ENCODE assay signal across 8 cellular contexts in the genomic region with DNA sequence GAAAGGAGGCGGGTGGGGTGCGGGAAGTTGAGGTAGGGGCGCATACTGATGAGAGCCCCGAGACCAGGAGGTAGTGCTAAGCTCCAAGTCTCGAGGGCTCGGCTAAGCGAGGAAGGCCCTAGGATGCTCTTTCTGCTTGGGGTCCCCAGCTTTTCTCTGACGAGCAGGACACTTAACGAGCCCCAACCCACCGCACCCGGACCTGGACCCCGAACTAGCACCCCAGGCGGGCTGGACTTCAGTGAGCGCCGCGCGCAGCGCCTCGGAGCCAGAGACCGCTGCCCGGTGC. TPM values are rescaled to one million over a fixed set of nuclear protein-coding genes. Genes with fewer than 3 reads are reported as not detected.
DNase-seq lines count a peak whose midpoint lies in the region; ATAC-seq, FAIRE-seq and TF ChIP-seq lines count a peak whose summit lies in the region.
"Had no signal": no experiment of that assay in that cellular context is flagged by ENCODE, and none has a peak within 500 bp of the region (broad histone marks: within the 10 kb centered on the region; RNA-seq: fewer than 3 reads in every experiment).

No MANE protein-coding gene starts in this region.

- in situ Hi-C loops in HepG2 (cut with HindIII; ENCODE audit: extremely low pct_ligation_motif_present, low pct_unique_long_range_greater_than_20kb), result loop anchor here (10.0 kb wide), 1 partner anchor 57 kb away; no protein-coding TSS in a partner anchor

- POLR2A ChIA-PET in activated B cell treated with CpG ODN at 0.5 μM for 24 hours (lab: Charles Lee) (interaction anchor here (0.6 to 1.4 kb wide), 3 partner anchors 19 to 152 kb away, joined by 3 to 6 read pairs (median 3); partner anchors contain the start of gene TROAP), HepG2 (lab: Yijun Ruan, JAX) (interaction anchor here (1.1 to 1.7 kb wide), 4 partner anchors 10 to 400 kb away, joined by 3 to 10 read pairs (median 6); partner anchors contain the start of genes SPATS2, TMBIM6 and TROAP)

- H4K20me1 ChIP-seq in GM23338 (replicated peaks; ENCODE audit: insufficient read depth) (peaks cover 28% of the 10 kb centered on the region), HepG2 (ENCODE audit: insufficient read depth, low read length) (0 out of 2 replicates have a peak, but pooled peaks cover 6% of the 10 kb centered on the region)

- H3K27me3 Mint-ChIP-seq in GM23338 (ENCODE audit: insufficient read depth, low read depth, poor library complexity), result peaks cover 98% of the 10 kb centered on the region
- H3K27me3 Mint-ChIP-seq in activated B cell treated with CpG ODN at 0.5 μM for 24 hours, result peaks cover 38% of the 10 kb centered on the region

- peak overlapping the region; percentile 85 for H3K4me3 ChIP-seq in GM23338
- H3K4me3 ChIP-seq in HepG2 (replicated peaks in 1 of 3; ENCODE audit: insufficient read depth in 1 of 3, low read depth in 2 of 3, low read length in 3 of 3), result peak overlapping the region in 1 of 3 experiments; percentile 71; a peak in 2 of 6 replicates
- H3K4me3 ChIP-seq in stomach, result peak overlapping the region in 3 of 4 donors; percentile 44 to 57 (median 49)

- H3K4me2 ChIP-seq in GM23338 (peak overlapping the region; percentile 88), HepG2 (ENCODE audit: low read depth, low read length) (peak overlapping the region; percentile 87)

- H2AFZ ChIP-seq in GM23338 (peak overlapping the region; percentile 82), HepG2 (ENCODE audit: low read length) (no peak overlapping the region)

- no peaks in the 10 kb centered on the region; the same call in 2 of the 3 replicates for H3K36me3 Mint-ChIP-seq in GM23338 (ENCODE audit: low read depth)
- H3K36me3 Mint-ChIP-seq in activated B cell treated with CpG ODN at 0.5 μM for 24 hours (ENCODE audit: low read depth), result no peaks in the 10 kb centered on the region

- intact Hi-C loops in activated B cell treated with CpG ODN at 0.5 μM for 24 hours (cut with micrococcal nuclease), result loop anchor here (1.0 to 10.0 kb wide), 7 partner anchors 7 to 347 kb away; partner anchors contain the start of genes DDN, KMT2D, PRPF40B and RHEBL1
- intact Hi-C loops in HepG2 (cut with micrococcal nuclease; ENCODE audit: unreplicated experiment), result loop anchor here (1.0 to 2.0 kb wide), 2 partner anchors 10 to 53 kb away; no protein-coding TSS in a partner anchor
- intact Hi-C loops in stomach (cut with DNase I; ENCODE audit: low total_unique reads), result no loop called here

- TF ChIP-seq EP300 in HepG2 (IDR thresholded peaks at IDR 0.05; ENCODE audit: low read depth in 2 of 2, low read length in 2 of 2), result no peak
- no peak for TF ChIP-seq EP300 in HepG2 (CRISPR knock-in tag; IDR thresholded peaks at IDR 0.05; ENCODE audit: borderline replicate concordance)
- TF ChIP-seq EP300 in stomach (IDR thresholded peaks at IDR 0.05), result no peak

- TF ChIP-seq RAD21 in HepG2 (CRISPR knock-in tag; IDR thresholded peaks at IDR 0.05), result no peak

- H3K4me3 Mint-ChIP-seq in GM23338 (peak overlapping the region; percentile 70), activated B cell treated with CpG ODN at 0.5 μM for 24 hours (peak overlapping the region; percentile 19)

- H3K4me1 ChIP-seq in GM23338 (ENCODE audit: insufficient read depth) (peaks cover 54% of the 10 kb centered on the region), HepG2 (ENCODE audit: insufficient read depth, low read length) (peaks cover 48% of the 10 kb centered on the region), stomach (peaks cover 44 to 53% (median 49%) of the 10 kb centered on the region in 4 donors)

- H3K27ac ChIP-seq in GM23338 (ENCODE audit: low read depth) (no peak overlapping the region), HepG2 (ENCODE audit: extremely low read length, insufficient read depth, low read length) (no peak overlapping the region), stomach (no peak overlapping the region)

- no peaks in the 10 kb centered on the region for H3K9me3 ChIP-seq in HepG2 (ENCODE audit: low read length)
- H3K9me3 ChIP-seq in stomach, result no peaks in the 10 kb centered on the region

- FAIRE-seq in HepG2 (lab: Jason Lieb, UNC), result no peak

- DNase-seq in GM23338 (ENCODE audit: low spot score) (no peak), activated B cell treated with CpG ODN at 0.5 μM for 24 hours (no peak), HepG2 (ENCODE audit: low spot score) (no peak), stomach (no peak), T1000 (lab: John Stamatoyannopoulos, UW) (no peak), NCI-H1092 (lab: John Stamatoyannopoulos, UW) (no peak)

- H3K36me3 ChIP-seq in GM23338 (ENCODE audit: insufficient read depth) (no peaks in the 10 kb centered on the region), HepG2 (replicated peaks in 1 of 2; ENCODE audit: control insufficient read depth in 1 of 2, insufficient read depth in 2 of 2, low read length in 2 of 2) (no peaks in the 10 kb centered on the region), stomach (no peaks in the 10 kb centered on the region)

- H3F3A ChIP-seq in GM23338 (replicated peaks; ENCODE audit: low read depth), result peaks cover 31% of the 10 kb centered on the region

- 41% methylated on average over 7 of the region's 21 CpGs for WGBS in HepG2 (ENCODE audit: low lambda C conversion rate)
- WGBS in stomach, 5 donors, result 43 to 75% (median 61%) methylated on average over 10 to 21 of the region's 21 CpGs

- TF ChIP-seq CTCF in GM23338 (conservative IDR thresholded peaks at IDR 0.05; ENCODE audit: low read depth in 2 of 2) (no peak), activated B cell treated with CpG ODN at 0.5 μM for 24 hours (IDR thresholded peaks at IDR 0.05) (no peak), HepG2 (CRISPR knock-in tag; IDR thresholded peaks at IDR 0.05) (no peak), stomach (IDR thresholded peaks at IDR 0.05) (no peak)

- ATAC-seq in GM23338, result no peak
- ATAC-seq in activated B cell treated with CpG ODN at 0.5 μM for 24 hours (ENCODE audit: low read depth), result no peak
- no peak for ATAC-seq in HepG2
- no peak for ATAC-seq in GM18861 (IDR thresholded peaks at IDR 0.05; ENCODE audit: unreplicated experiment)

- CTCF ChIA-PET in activated B cell treated with CpG ODN at 0.5 μM for 24 hours (lab: Charles Lee), result interaction anchor here (0.9 to 3.6 kb wide), 14 partner anchors 9 to 172 kb away, joined by 3 to 54 read pairs (median 6); partner anchors contain the start of genes PRPH, SPATS2 and TROAP
- CTCF ChIA-PET in HepG2 (lab: Yijun Ruan, JAX; ENCODE audit: low intra/inter-chr PET ratio, low total read pairs), result interaction anchor here (1.6 to 3.7 kb wide), 3 partner anchors 10 to 172 kb away, joined by 4 to 56 read pairs (median 16); no protein-coding TSS in a partner anchor

- no peaks in the 10 kb centered on the region for H3K79me2 ChIP-seq in GM23338 (replicated peaks; ENCODE audit: insufficient read depth)
- H3K79me2 ChIP-seq in HepG2 (ENCODE audit: insufficient read depth, low read length), result no peaks in the 10 kb centered on the region

- no TSS peak for BruUV-seq in HepG2 (replicated peaks; lab: Mats Ljungman, UMichigan)

- H3K27ac Mint-ChIP-seq in GM23338, result no peak overlapping the region
- no peak overlapping the region for H3K27ac Mint-ChIP-seq in activated B cell treated with CpG ODN at 0.5 μM for 24 hours

- no peaks in the 10 kb centered on the region for H3K9me2 ChIP-seq in GM23338 (ENCODE audit: insufficient read depth)

- peaks cover 3% of the 10 kb centered on the region; the same call in 2 of the 3 replicates for H3K9me3 Mint-ChIP-seq in GM23338
- H3K9me3 Mint-ChIP-seq in activated B cell treated with CpG ODN at 0.5 μM for 24 hours, result no peaks in the 10 kb centered on the region

- H3K27me3 ChIP-seq in GM23338 (ENCODE audit: insufficient read depth) (peaks cover 99% of the 10 kb centered on the region), HepG2 (ENCODE audit: control insufficient read depth in 1 of 2, insufficient read depth in 2 of 2, low read length in 2 of 2) (peaks cover 20 to 89% of the 10 kb centered on the region in 2 experiments; a peak in 4 of 5 replicates), stomach (peaks cover 7 to 98% (median 41%) of the 10 kb centered on the region in 3 donors)

- TF ChIP-seq POLR2A in HepG2 (IDR thresholded peaks at IDR 0.05; ENCODE audit: insufficient read depth in 1 of 2, low read depth in 2 of 2, low read length in 2 of 2) (no peak), stomach (IDR thresholded peaks at IDR 0.05) (no peak)

- no peak overlapping the region for H3K9ac ChIP-seq in HepG2 (ENCODE audit: insufficient read depth, low read depth, low read length)

- H3K4me1 Mint-ChIP-seq in GM23338 (peaks cover 57% of the 10 kb centered on the region), activated B cell treated with CpG ODN at 0.5 μM for 24 hours (peaks cover 53% of the 10 kb centered on the region)

RNA-seq across cellular contexts. Expression of gene C1QL4, which starts 4.7 kb away (rescaled TPM):
- 0.12 TPM in 1 of 2 replicates, not detected in the other for total RNA-seq in GM23338 (2014; rRNA removed; shearing (Covaris generic))
- not detected in 2 replicates for polyA plus RNA-seq in GM23338 (2016; fragmentation: Nextera tagmentation; extraction: Ambion mirVana)
- total RNA-seq in activated B cell treated with CpG ODN at 0.5 μM for 24 hours, result not detected in 2 replicates
- not detected in 2 replicates for total RNA-seq in HepG2 (2016; rRNA removed; fragmentation: Illumina TruSeq; extraction: Trizol)
- not detected in 2 replicates for total RNA-seq in HepG2 (2016; cell fraction: cytosol; rRNA removed; fragmentation: Illumina TruSeq; extraction: Trizol; ENCODE audit: low read depth)
- not detected in 2 replicates for total RNA-seq in HepG2 (2016; cell fraction: insoluble cytoplasmic fraction; rRNA removed; fragmentation: Illumina TruSeq; extraction: Trizol)
- total RNA-seq in HepG2 (2016; cell fraction: membrane; rRNA removed; fragmentation: Illumina TruSeq; extraction: Trizol), result not detected in 2 replicates
- not detected in 2 replicates for total RNA-seq in HepG2 (2016; cell fraction: nucleus; rRNA removed; fragmentation: Illumina TruSeq; extraction: Trizol)
- polyA plus RNA-seq in HepG2 (2011; rRNA removed), result 0.03 TPM in 2 replicates
- 0.06 and 0.08 TPM in 2 replicates for polyA plus RNA-seq in HepG2 (2011; cell fraction: cytosol; rRNA removed)
- 0.07 TPM in 1 of 2 replicates, not detected in the other for polyA plus RNA-seq in HepG2 (2011; cell fraction: nucleus; rRNA removed)
- 0.07 and 0.12 TPM in 2 replicates for polyA plus RNA-seq in HepG2 (2012)
- polyA plus RNA-seq in HepG2 (2016; cell fraction: cytosol; fragmentation: Illumina TruSeq; extraction: Trizol; ENCODE audit: low read depth), result not detected in 2 replicates
- polyA plus RNA-seq in HepG2 (2016; cell fraction: insoluble cytoplasmic fraction; fragmentation: Illumina TruSeq; extraction: Trizol; ENCODE audit: low read depth), result not detected in 2 replicates
- not detected in 2 replicates for polyA plus RNA-seq in HepG2 (2016; cell fraction: membrane; fragmentation: Illumina TruSeq; extraction: Trizol; ENCODE audit: low read depth)
- not detected in 2 replicates for polyA plus RNA-seq in HepG2 (2016; cell fraction: nucleus; fragmentation: Illumina TruSeq; extraction: Trizol; ENCODE audit: insufficient read depth, low read depth)
- polyA minus RNA-seq in HepG2 (2011; rRNA and poly(A)+ RNA removed; ENCODE audit: low replicate concordance), result 0.09 TPM in 1 of 2 replicates, not detected in the other
- not detected in 2 replicates for polyA minus RNA-seq in HepG2 (2011; cell fraction: cytosol; rRNA and poly(A)+ RNA removed)
- polyA minus RNA-seq in HepG2 (2011; cell fraction: nucleus; rRNA and poly(A)+ RNA removed), result not detected in 2 replicates
- not detected for total RNA-seq in stomach
- polyA plus RNA-seq in stomach, result not detected
- total RNA-seq: liver had no signal
- polyA plus RNA-seq: liver had no signal

RNA-seq across cellular contexts. Expression of gene DNAJC22, which starts 5.0 kb away (rescaled TPM):
- total RNA-seq in GM23338 (2014; rRNA removed; shearing (Covaris generic)), result 0.10 TPM in 1 of 2 replicates, not detected in the other
- polyA plus RNA-seq in GM23338 (2016; fragmentation: Nextera tagmentation; extraction: Ambion mirVana) (not detected in 2 replicates), HepG2 (2011; rRNA removed) (25.2 and 25.3 TPM in 2 replicates), stomach (1 to 10 TPM; 1.5 to 1.6 (median 1.5) TPM)
- total RNA-seq in activated B cell treated with CpG ODN at 0.5 μM for 24 hours (not detected in 2 replicates), HepG2 (2016; rRNA removed; fragmentation: Illumina TruSeq; extraction: Trizol) (23.0 and 31.7 TPM in 2 replicates), stomach (10 to 100 TPM in 2 of 5 donors, 1 to 10 TPM in 2, not detected in 1; 3.1 to 54.7 (median 13.9) TPM)
- 8.6 and 10.6 TPM in 2 replicates for total RNA-seq in HepG2 (2016; cell fraction: cytosol; rRNA removed; fragmentation: Illumina TruSeq; extraction: Trizol; ENCODE audit: low read depth)
- 28.2 and 31.3 TPM in 2 replicates for total RNA-seq in HepG2 (2016; cell fraction: insoluble cytoplasmic fraction; rRNA removed; fragmentation: Illumina TruSeq; extraction: Trizol)
- total RNA-seq in HepG2 (2016; cell fraction: membrane; rRNA removed; fragmentation: Illumina TruSeq; extraction: Trizol), result 31.0 and 32.2 TPM in 2 replicates
- 18.7 and 28.7 TPM in 2 replicates for total RNA-seq in HepG2 (2016; cell fraction: nucleus; rRNA removed; fragmentation: Illumina TruSeq; extraction: Trizol)
- 21.8 and 23.4 TPM in 2 replicates for polyA plus RNA-seq in HepG2 (2011; cell fraction: cytosol; rRNA removed)
- polyA plus RNA-seq in HepG2 (2011; cell fraction: nucleus; rRNA removed), result 17.7 and 19.2 TPM in 2 replicates
- 12.3 and 19.2 TPM in 2 replicates for polyA plus RNA-seq in HepG2 (2012)
- polyA plus RNA-seq in HepG2 (2016; cell fraction: cytosol; fragmentation: Illumina TruSeq; extraction: Trizol; ENCODE audit: low read depth), result 8.0 and 8.6 TPM in 2 replicates
- 23.5 TPM in 2 replicates for polyA plus RNA-seq in HepG2 (2016; cell fraction: insoluble cytoplasmic fraction; fragmentation: Illumina TruSeq; extraction: Trizol; ENCODE audit: low read depth)
- polyA plus RNA-seq in HepG2 (2016; cell fraction: membrane; fragmentation: Illumina TruSeq; extraction: Trizol; ENCODE audit: low read depth), result 19.8 and 20.5 TPM in 2 replicates
- polyA plus RNA-seq in HepG2 (2016; cell fraction: nucleus; fragmentation: Illumina TruSeq; extraction: Trizol; ENCODE audit: insufficient read depth, low read depth), result 33.4 and 37.4 TPM in 2 replicates
- polyA minus RNA-seq in HepG2 (2011; rRNA and poly(A)+ RNA removed; ENCODE audit: low replicate concordance), result 5.2 and 42.6 TPM in 2 replicates
- polyA minus RNA-seq in HepG2 (2011; cell fraction: cytosol; rRNA and poly(A)+ RNA removed), result 11.0 and 11.7 TPM in 2 replicates
- 13.9 and 17.5 TPM in 2 replicates for polyA minus RNA-seq in HepG2 (2011; cell fraction: nucleus; rRNA and poly(A)+ RNA removed)

RNA-seq across cellular contexts. Expression of gene TROAP, which starts 18.7 kb away (rescaled TPM):
- 27.6 and 46.4 TPM in 2 replicates for total RNA-seq in GM23338 (2014; rRNA removed; shearing (Covaris generic))
- 44.7 and 47.5 TPM in 2 replicates for polyA plus RNA-seq in GM23338 (2016; fragmentation: Nextera tagmentation; extraction: Ambion mirVana)
- total RNA-seq in activated B cell treated with CpG ODN at 0.5 μM for 24 hours, result 2.0 and 3.1 TPM in 2 replicates
- 27.0 and 30.9 TPM in 2 replicates for total RNA-seq in HepG2 (2016; rRNA removed; fragmentation: Illumina TruSeq; extraction: Trizol)
- total RNA-seq in HepG2 (2016; cell fraction: cytosol; rRNA removed; fragmentation: Illumina TruSeq; extraction: Trizol; ENCODE audit: low read depth), result 39.0 and 40.8 TPM in 2 replicates
- 23.8 and 32.4 TPM in 2 replicates for total RNA-seq in HepG2 (2016; cell fraction: insoluble cytoplasmic fraction; rRNA removed; fragmentation: Illumina TruSeq; extraction: Trizol)
- 29.7 and 31.6 TPM in 2 replicates for total RNA-seq in HepG2 (2016; cell fraction: membrane; rRNA removed; fragmentation: Illumina TruSeq; extraction: Trizol)
- total RNA-seq in HepG2 (2016; cell fraction: nucleus; rRNA removed; fragmentation: Illumina TruSeq; extraction: Trizol), result 29.6 and 32.8 TPM in 2 replicates
- polyA plus RNA-seq in HepG2 (2011; rRNA removed), result 14.8 and 22.5 TPM in 2 replicates
- 5.9 and 12.4 TPM in 2 replicates for polyA plus RNA-seq in HepG2 (2011; cell fraction: cytosol; rRNA removed)
- polyA plus RNA-seq in HepG2 (2011; cell fraction: nucleus; rRNA removed), result 41.8 and 61.6 TPM in 2 replicates
- 10.3 and 16.7 TPM in 2 replicates for polyA plus RNA-seq in HepG2 (2012)
- polyA plus RNA-seq in HepG2 (2016; cell fraction: cytosol; fragmentation: Illumina TruSeq; extraction: Trizol; ENCODE audit: low read depth), result 31.5 and 36.5 TPM in 2 replicates
- 34.0 and 36.9 TPM in 2 replicates for polyA plus RNA-seq in HepG2 (2016; cell fraction: insoluble cytoplasmic fraction; fragmentation: Illumina TruSeq; extraction: Trizol; ENCODE audit: low read depth)
- polyA plus RNA-seq in HepG2 (2016; cell fraction: membrane; fragmentation: Illumina TruSeq; extraction: Trizol; ENCODE audit: low read depth), result 22.9 and 31.7 TPM in 2 replicates
- 91.9 and 95.0 TPM in 2 replicates for polyA plus RNA-seq in HepG2 (2016; cell fraction: nucleus; fragmentation: Illumina TruSeq; extraction: Trizol; ENCODE audit: insufficient read depth, low read depth)
- 20.0 and 123 TPM in 2 replicates for polyA minus RNA-seq in HepG2 (2011; rRNA and poly(A)+ RNA removed; ENCODE audit: low replicate concordance)
- polyA minus RNA-seq in HepG2 (2011; cell fraction: cytosol; rRNA and poly(A)+ RNA removed), result 6.9 and 7.2 TPM in 2 replicates
- 28.0 and 47.6 TPM in 2 replicates for polyA minus RNA-seq in HepG2 (2011; cell fraction: nucleus; rRNA and poly(A)+ RNA removed)
- total RNA-seq in stomach, result 10 to 100 TPM in 2 of 5 donors, 1 to 10 TPM in 3; 1.4 to 54.2 (median 8.5) TPM
- 10 to 100 TPM in 1 of 3 donors, 1 to 10 TPM in 2; 3.2 to 15.7 (median 8.9) TPM for polyA plus RNA-seq in stomach

RNA-seq across cellular contexts. Expression of gene SPATS2, which starts 25.5 kb away (rescaled TPM):
- total RNA-seq in GM23338 (2014; rRNA removed; shearing (Covaris generic)), result 20.6 and 28.1 TPM in 2 replicates
- 54.0 and 61.0 TPM in 2 replicates for polyA plus RNA-seq in GM23338 (2016; fragmentation: Nextera tagmentation; extraction: Ambion mirVana)
- total RNA-seq in activated B cell treated with CpG ODN at 0.5 μM for 24 hours, result 18.9 and 22.2 TPM in 2 replicates
- 19.3 and 27.2 TPM in 2 replicates for total RNA-seq in HepG2 (2016; rRNA removed; fragmentation: Illumina TruSeq; extraction: Trizol)
- 20.9 and 21.2 TPM in 2 replicates for total RNA-seq in HepG2 (2016; cell fraction: cytosol; rRNA removed; fragmentation: Illumina TruSeq; extraction: Trizol; ENCODE audit: low read depth)
- total RNA-seq in HepG2 (2016; cell fraction: insoluble cytoplasmic fraction; rRNA removed; fragmentation: Illumina TruSeq; extraction: Trizol), result 19.2 and 23.0 TPM in 2 replicates
- total RNA-seq in HepG2 (2016; cell fraction: membrane; rRNA removed; fragmentation: Illumina TruSeq; extraction: Trizol), result 22.6 and 23.1 TPM in 2 replicates
- total RNA-seq in HepG2 (2016; cell fraction: nucleus; rRNA removed; fragmentation: Illumina TruSeq; extraction: Trizol), result 16.9 and 19.5 TPM in 2 replicates
- polyA plus RNA-seq in HepG2 (2011; rRNA removed), result 24.9 and 28.1 TPM in 2 replicates
- polyA plus RNA-seq in HepG2 (2011; cell fraction: cytosol; rRNA removed), result 16.7 and 21.9 TPM in 2 replicates
- polyA plus RNA-seq in HepG2 (2011; cell fraction: nucleus; rRNA removed), result 15.8 and 19.7 TPM in 2 replicates
- 13.4 and 17.4 TPM in 2 replicates for polyA plus RNA-seq in HepG2 (2012)
- polyA plus RNA-seq in HepG2 (2016; cell fraction: cytosol; fragmentation: Illumina TruSeq; extraction: Trizol; ENCODE audit: low read depth), result 5.2 and 7.9 TPM in 2 replicates
- 30.6 and 32.3 TPM in 2 replicates for polyA plus RNA-seq in HepG2 (2016; cell fraction: insoluble cytoplasmic fraction; fragmentation: Illumina TruSeq; extraction: Trizol; ENCODE audit: low read depth)
- 16.0 and 17.8 TPM in 2 replicates for polyA plus RNA-seq in HepG2 (2016; cell fraction: membrane; fragmentation: Illumina TruSeq; extraction: Trizol; ENCODE audit: low read depth)
- polyA plus RNA-seq in HepG2 (2016; cell fraction: nucleus; fragmentation: Illumina TruSeq; extraction: Trizol; ENCODE audit: insufficient read depth, low read depth), result 32.3 and 37.2 TPM in 2 replicates
- 36.5 and 107 TPM in 2 replicates for polyA minus RNA-seq in HepG2 (2011; rRNA and poly(A)+ RNA removed; ENCODE audit: low replicate concordance)
- polyA minus RNA-seq in HepG2 (2011; cell fraction: cytosol; rRNA and poly(A)+ RNA removed), result 22.7 and 27.1 TPM in 2 replicates
- 41.5 and 48.9 TPM in 2 replicates for polyA minus RNA-seq in HepG2 (2011; cell fraction: nucleus; rRNA and poly(A)+ RNA removed)
- 100 to 1,000 TPM in 1 of 5 donors, 10 to 100 TPM in 4; 14.8 to 194 (median 24.8) TPM for total RNA-seq in stomach
- polyA plus RNA-seq in stomach, result 10 to 100 TPM in 2 of 3 donors, 1 to 10 TPM in 1; 8.0 to 15.9 (median 14.4) TPM

RNA-seq across cellular contexts. Expression of gene PRPH, which starts 46.8 kb away (rescaled TPM):
- total RNA-seq in GM23338 (2014; rRNA removed; shearing (Covaris generic)), result 0.24 and 0.62 TPM in 2 replicates
- polyA plus RNA-seq in GM23338 (2016; fragmentation: Nextera tagmentation; extraction: Ambion mirVana) (0.36 and 0.43 TPM in 2 replicates), HepG2 (2011; rRNA removed) (0.12 and 0.51 TPM in 2 replicates), stomach (1 to 10 TPM in 1 of 3 donors, under 1 TPM in 1, not detected in 1; 0.50 to 9.0 TPM)
- total RNA-seq in activated B cell treated with CpG ODN at 0.5 μM for 24 hours (not detected in 2 replicates), HepG2 (2016; rRNA removed; fragmentation: Illumina TruSeq; extraction: Trizol) (not detected in 2 replicates), stomach (10 to 100 TPM in 2 of 5 donors, under 1 TPM in 1, not detected in 2; 0.45 to 14.5 (median 11.9) TPM)
- total RNA-seq in HepG2 (2016; cell fraction: cytosol; rRNA removed; fragmentation: Illumina TruSeq; extraction: Trizol; ENCODE audit: low read depth), result not detected in 2 replicates
- not detected in 2 replicates for total RNA-seq in HepG2 (2016; cell fraction: insoluble cytoplasmic fraction; rRNA removed; fragmentation: Illumina TruSeq; extraction: Trizol)
- total RNA-seq in HepG2 (2016; cell fraction: membrane; rRNA removed; fragmentation: Illumina TruSeq; extraction: Trizol), result not detected in 2 replicates
- not detected in 2 replicates for total RNA-seq in HepG2 (2016; cell fraction: nucleus; rRNA removed; fragmentation: Illumina TruSeq; extraction: Trizol)
- polyA plus RNA-seq in HepG2 (2011; cell fraction: cytosol; rRNA removed), result 0.44 and 0.54 TPM in 2 replicates
- polyA plus RNA-seq in HepG2 (2011; cell fraction: nucleus; rRNA removed), result 0.16 and 0.35 TPM in 2 replicates
- polyA plus RNA-seq in HepG2 (2012), result 0.36 TPM in 1 of 2 replicates, not detected in the other
- polyA plus RNA-seq in HepG2 (2016; cell fraction: cytosol; fragmentation: Illumina TruSeq; extraction: Trizol; ENCODE audit: low read depth), result not detected in 2 replicates
- not detected in 2 replicates for polyA plus RNA-seq in HepG2 (2016; cell fraction: insoluble cytoplasmic fraction; fragmentation: Illumina TruSeq; extraction: Trizol; ENCODE audit: low read depth)
- 0.17 TPM in 1 of 2 replicates, not detected in the other for polyA plus RNA-seq in HepG2 (2016; cell fraction: membrane; fragmentation: Illumina TruSeq; extraction: Trizol; ENCODE audit: low read depth)
- not detected in 2 replicates for polyA plus RNA-seq in HepG2 (2016; cell fraction: nucleus; fragmentation: Illumina TruSeq; extraction: Trizol; ENCODE audit: insufficient read depth, low read depth)
- 0.08 and 0.51 TPM in 2 replicates for polyA minus RNA-seq in HepG2 (2011; rRNA and poly(A)+ RNA removed; ENCODE audit: low replicate concordance)
- not detected in 2 replicates for polyA minus RNA-seq in HepG2 (2011; cell fraction: cytosol; rRNA and poly(A)+ RNA removed)
- polyA minus RNA-seq in HepG2 (2011; cell fraction: nucleus; rRNA and poly(A)+ RNA removed), result not detected in 2 replicates
- total RNA-seq: liver had no signal
